In the genomic region with DNA sequence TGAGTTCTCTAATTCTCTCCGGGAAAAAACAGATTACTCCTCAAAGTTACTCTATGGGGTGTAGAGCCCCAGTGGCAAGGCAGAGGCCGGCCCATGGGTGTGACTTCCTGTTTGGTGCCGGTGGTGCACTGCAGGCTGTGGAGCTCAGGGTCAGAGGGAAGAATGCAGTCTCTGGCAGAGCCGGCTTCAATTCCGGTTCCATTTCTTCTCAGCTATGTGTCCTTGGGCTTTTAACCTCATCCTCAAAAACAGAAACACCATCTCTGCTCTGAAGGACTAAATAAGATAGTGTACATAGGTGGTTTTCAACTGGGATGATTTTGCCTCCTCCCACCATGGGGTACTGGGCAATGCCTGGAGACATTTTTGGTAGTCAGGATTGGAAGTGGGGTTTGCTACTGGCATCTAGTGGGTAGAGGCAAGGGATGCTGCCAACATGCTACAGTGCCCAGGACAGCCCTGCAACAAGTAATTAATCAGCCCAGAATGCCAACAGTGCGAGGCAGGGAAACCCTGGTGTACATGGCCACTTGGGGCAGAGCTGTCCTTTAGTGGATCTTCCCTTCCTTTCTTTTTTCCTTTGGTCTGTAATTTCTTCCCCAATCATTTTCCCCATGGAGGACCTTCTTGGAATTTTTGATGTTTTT, we compare ENCODE assay signal across 9 cellular contexts.
DNase-seq lines count a peak whose midpoint lies in the region; TF ChIP-seq lines count a peak whose summit lies in the region.
"Had no signal": no experiment of that assay in that cellular context is flagged by ENCODE, and none has a peak within 500 bp of the region (broad histone marks: within the 10 kb centered on the region; RNA-seq: fewer than 3 reads in every experiment).

No MANE protein-coding gene starts in this region.

- no peak overlapping the region for H3K4me3 ChIP-seq in adrenal gland
- H3K4me3 ChIP-seq in smooth muscle cell, result no peak overlapping the region

- H3K4me1 ChIP-seq in adrenal gland (replicated peaks in 1 of 2) (peaks cover 3 to 6% of the 10 kb centered on the region in 2 donors), smooth muscle cell (ENCODE audit: low read depth) (no peaks in the 10 kb centered on the region)

- H3K9me3 ChIP-seq in adrenal gland (replicated peaks in 1 of 3) (no peaks in the 10 kb centered on the region), smooth muscle cell (replicated peaks; ENCODE audit: low read depth) (no peaks in the 10 kb centered on the region)

- H3F3A ChIP-seq in smooth muscle cell (ENCODE audit: low read depth), result no peaks in the 10 kb centered on the region

- H3K9ac ChIP-seq in smooth muscle cell (ENCODE audit: low read depth), result no peak overlapping the region

- no peaks in the 10 kb centered on the region for H3K27me3 ChIP-seq in adrenal gland
- H3K27me3 ChIP-seq in smooth muscle cell (ENCODE audit: low read depth), result peaks cover 3% of the 10 kb centered on the region

- TF ChIP-seq CTCF in adrenal gland (IDR thresholded peaks at IDR 0.05) (no peak), smooth muscle cell (IDR thresholded peaks at IDR 0.05; ENCODE audit: borderline replicate concordance, insufficient read depth, poor library complexity, severe bottlenecking) (no peak)

- no peak overlapping the region for H3K27ac ChIP-seq in adrenal gland
- no peak overlapping the region for H3K27ac ChIP-seq in smooth muscle cell (ENCODE audit: low read depth)
- H3K27ac ChIP-seq: 22Rv1 had no signal

- no peaks in the 10 kb centered on the region for H3K36me3 ChIP-seq in adrenal gland (replicated peaks in 1 of 2)
- no peaks in the 10 kb centered on the region for H3K36me3 ChIP-seq in smooth muscle cell (ENCODE audit: low read depth)

- no peaks in the 10 kb centered on the region for H3K79me2 ChIP-seq in smooth muscle cell (ENCODE audit: low read depth)

- H2AFZ ChIP-seq in smooth muscle cell (ENCODE audit: low read depth), result peak overlapping the region; percentile 49

- H4K20me1 ChIP-seq in smooth muscle cell (ENCODE audit: low read depth), result no peaks in the 10 kb centered on the region

- intact Hi-C loops in adrenal gland (cut with DNase I), result no loop called here

- 8 to 16% (median 13%) methylated on average over 6 of the region's 6 CpGs for WGBS in adrenal gland, 4 donors
- WGBS in smooth muscle cell (ENCODE audit: low lambda C conversion rate), result 27% methylated on average over 6 of the region's 6 CpGs

- TF ChIP-seq POLR2A in adrenal gland (IDR thresholded peaks at IDR 0.05), result no peak

- no peak overlapping the region for H3K4me2 ChIP-seq in smooth muscle cell

- DNase-seq in DMS 273 (lab: John Stamatoyannopoulos, UW; ENCODE audit: unreplicated experiment) (peak; percentile 8), DMS 273 treated with DMSO at 0.1 percent for 48 hours (lab: John Stamatoyannopoulos, UW) (no peak), HT-29 (ENCODE audit: low spot score) (peak; percentile 75), adrenal gland (peak in 5 of 7 donors; percentile 23 to 52 (median 37)), smooth muscle cell (lab: John Stamatoyannopoulos, UW; ENCODE audit: unreplicated experiment) (no peak), iPS-NIHi11 (ENCODE audit: low spot score) (no peak), GDM1 (lab: John Stamatoyannopoulos, UW) (no peak), NCI-H2227 treated with DMSO at 0.1 percent for 48 hours (lab: John Stamatoyannopoulos, UW) (no peak)

Comparison
In these comparisons a context has a peak if more than half of its experiments do, and no peak if none do; other contexts are left out.
1. DNase-seq: peak in DMS 273 (single experiment), HT-29 (single experiment) and adrenal gland (5 of 7); none in DMS 273 treated with DMSO at 0.1 percent for 48 hours (single experiment), smooth muscle cell (single experiment), iPS-NIHi11 (single experiment), GDM1 (single experiment) and NCI-H2227 treated with DMSO at 0.1 percent for 48 hours (single experiment).